17 cellular contexts compared by ENCODE assay signal in the genomic region with DNA sequence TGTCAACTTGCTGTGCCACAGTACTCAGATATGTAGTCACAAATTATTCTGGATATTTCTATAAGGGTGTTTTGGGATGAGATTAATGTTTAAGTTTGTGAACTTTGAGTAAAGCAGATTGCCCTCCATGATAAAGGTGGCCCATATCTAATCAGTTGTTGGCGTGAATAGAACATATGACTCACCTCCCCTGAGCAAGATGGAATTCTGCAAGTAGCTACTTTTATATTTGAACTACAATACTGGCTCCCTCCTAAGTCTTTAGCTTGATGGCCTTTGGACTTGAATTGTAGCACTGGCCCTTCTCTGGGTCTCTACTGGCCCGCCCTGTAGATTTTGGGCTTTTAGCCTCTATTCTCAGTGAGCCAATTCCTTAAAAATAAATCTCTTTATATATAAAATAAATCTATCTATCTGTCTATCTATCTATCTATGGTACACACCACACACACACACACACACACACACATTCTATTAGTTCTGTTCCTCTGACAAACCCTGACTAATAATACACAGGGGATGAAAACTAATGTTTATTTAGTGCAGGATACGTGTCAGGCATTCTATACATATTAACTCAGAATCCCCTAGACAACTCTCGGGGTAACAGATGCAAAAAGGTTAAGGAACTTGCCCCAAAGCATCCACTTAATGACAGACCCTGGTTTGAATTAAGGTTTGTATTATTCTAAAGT. TPM values are rescaled to one million over a fixed set of nuclear protein-coding genes. Genes with fewer than 3 reads are reported as not detected.
DNase-seq lines count a peak whose midpoint lies in the region; ATAC-seq and TF ChIP-seq lines count a peak whose summit lies in the region.
"Had no signal": no experiment of that assay in that cellular context is flagged by ENCODE, and none has a peak within 500 bp of the region (broad histone marks: within the 10 kb centered on the region; RNA-seq: fewer than 3 reads in every experiment).

No MANE protein-coding gene starts in this region.

- peak; percentile 68 for ATAC-seq in PC-3
- ATAC-seq: GM23338; stimulated activated naive B cell treated with anti-CD40 and anti-IgM and Interleukin-4, amounts not matched to agents 10 μg/mL and 1 μg/mL and 100 μg/mL, for 72 hours had no signal

- DNase-seq in ELR (ENCODE audit: low read depth) (peak; percentile 91), PC-3 (peak; percentile 75), epithelial cell of prostate (ENCODE audit: low read depth, low spot score) (peak; percentile 85), osteoblast (ENCODE audit: insufficient read length, low spot score, missing footprints) (peak; percentile 3), GDM1 (lab: John Stamatoyannopoulos, UW) (no peak), AG20443 (ENCODE audit: low spot score) (no peak), NCI-H345 treated with DMSO at 0.1 percent for 48 hours (lab: John Stamatoyannopoulos, UW; ENCODE audit: unreplicated experiment) (no peak)
- no peak for DNase-seq in activated CD4-positive, CD25-positive, alpha-beta regulatory T cell treated with anti-CD3 and anti-CD28 coated beads, Interleukin-2, amount 50 U/mL, for 72 hours
- DNase-seq: activated gamma-delta T cell; effector memory CD4-positive, alpha-beta T cell; NCI-H1105 treated with DMSO at 0.1 percent for 48 hours; NCI-H345; stimulated activated naive B cell treated with anti-CD40 and anti-IgM and Interleukin-4, amounts not matched to agents 10 μg/mL and 1 μg/mL and 100 μg/mL, for 72 hours had no signal

- H3K79me2 ChIP-seq in PC-3 (ENCODE audit: low read length) (no peaks in the 10 kb centered on the region), osteoblast (ENCODE audit: insufficient read depth, low read length) (no peaks in the 10 kb centered on the region)

- H3K9me3 ChIP-seq in PC-3 (ENCODE audit: low read length) (no peaks in the 10 kb centered on the region), osteoblast (ENCODE audit: low read depth, low read length) (no peaks in the 10 kb centered on the region)

- H3K4me3 ChIP-seq in PC-3 (ENCODE audit: low read length) (no peak overlapping the region), osteoblast (ENCODE audit: insufficient read depth, low read length) (no peak overlapping the region)
- H3K4me3 ChIP-seq: GM23338, smooth muscle cell had no signal

- intact Hi-C loops in PC-3 (cut with micrococcal nuclease), result no loop called here

- H3K4me1 ChIP-seq in PC-3 (ENCODE audit: insufficient read depth, low read length) (peaks cover 54% of the 10 kb centered on the region), osteoblast (ENCODE audit: insufficient read depth, low read length) (peaks cover 41% of the 10 kb centered on the region)

- H3K27ac ChIP-seq in PC-3 (ENCODE audit: low read length) (peak overlapping the region; percentile 91), epithelial cell of prostate (peak overlapping the region; percentile 94), osteoblast (ENCODE audit: low read depth, low read length) (peak overlapping the region; percentile 65)

- H3K9ac ChIP-seq in PC-3 (ENCODE audit: low read length), result peak overlapping the region; percentile 62

- CTCF ChIA-PET in PC-3 (lab: Charles Lee), result interaction anchor here (0.6 to 1.1 kb wide), 2 partner anchors 11 to 39 kb away, joined by 3 to 4 read pairs; no protein-coding TSS in a partner anchor

- H3K36me3 ChIP-seq in PC-3 (ENCODE audit: low read depth, low read length) (no peaks in the 10 kb centered on the region), osteoblast (ENCODE audit: insufficient read depth, low read length) (no peaks in the 10 kb centered on the region)

- no peak for TF ChIP-seq CTCF in PC-3 (conservative IDR thresholded peaks at IDR 0.05; ENCODE audit: low read depth, low read length)
- no peak for TF ChIP-seq CTCF in osteoblast (IDR thresholded peaks at IDR 0.05; ENCODE audit: extremely low read depth, low read depth, low read length)

- no peak overlapping the region for H2AFZ ChIP-seq in PC-3 (ENCODE audit: low read length)
- no peak overlapping the region for H2AFZ ChIP-seq in osteoblast (ENCODE audit: low read length)

- no TSS peak for BruUV-seq in PC-3 (replicated peaks; lab: Mats Ljungman, UMichigan)

- H3K4me2 ChIP-seq in PC-3 (ENCODE audit: low read length) (peak overlapping the region; percentile 43), osteoblast (ENCODE audit: insufficient read depth, low read length) (peak overlapping the region; percentile 29)
- H3K4me2 ChIP-seq: GM23338, smooth muscle cell had no signal

- H4K20me1 ChIP-seq in PC-3 (ENCODE audit: low read length) (no peaks in the 10 kb centered on the region), osteoblast (ENCODE audit: insufficient read depth, low read length) (no peaks in the 10 kb centered on the region)

- no peaks in the 10 kb centered on the region for H3K9me2 ChIP-seq in PC-3 (replicated peaks; ENCODE audit: low read length)

- peaks cover 14% of the 10 kb centered on the region for H3F3A ChIP-seq in PC-3 (ENCODE audit: low read length, unreplicated experiment)

- no peaks in the 10 kb centered on the region for H3K27me3 ChIP-seq in PC-3 (ENCODE audit: low read length)
- H3K27me3 ChIP-seq in osteoblast (ENCODE audit: insufficient read depth, low read length), result no peaks in the 10 kb centered on the region

- POLR2A ChIA-PET in PC-3 (lab: Charles Lee; ENCODE audit: unreplicated experiment), result interaction anchor here (0.6 kb wide), 1 partner anchor 12 kb away, joined by 5 read pairs; no protein-coding TSS in a partner anchor

RNA-seq across cellular contexts. Expression of gene PDC, which starts 37.9 kb away (rescaled TPM):
- total RNA-seq in PC-3 (2014; rRNA removed) (not detected in 2 replicates), osteoblast (not detected in 2 replicates)
- total RNA-seq: GM23338, OCI-LY7, omental fat pad, smooth muscle cell had no signal

Comparison
In these comparisons a context has a peak if more than half of its experiments do, and no peak if none do; other contexts are left out.
1. DNase-seq: peak in ELR (single experiment), PC-3 (single experiment), epithelial cell of prostate (single experiment) and osteoblast (single experiment); none in GDM1 (single experiment), activated CD4-positive, CD25-positive, alpha-beta regulatory T cell treated with anti-CD3 and anti-CD28 coated beads, Interleukin-2, amount 50 U/mL, for 72 hours (single experiment), AG20443 (single experiment) and NCI-H345 treated with DMSO at 0.1 percent for 48 hours (single experiment).
2. Peak in every context shown above with its lines, with median percentiles within 50 percentile points of each other: H3K27ac ChIP-seq.